ENCODE assay signal across 11 cellular contexts in the genomic region with DNA sequence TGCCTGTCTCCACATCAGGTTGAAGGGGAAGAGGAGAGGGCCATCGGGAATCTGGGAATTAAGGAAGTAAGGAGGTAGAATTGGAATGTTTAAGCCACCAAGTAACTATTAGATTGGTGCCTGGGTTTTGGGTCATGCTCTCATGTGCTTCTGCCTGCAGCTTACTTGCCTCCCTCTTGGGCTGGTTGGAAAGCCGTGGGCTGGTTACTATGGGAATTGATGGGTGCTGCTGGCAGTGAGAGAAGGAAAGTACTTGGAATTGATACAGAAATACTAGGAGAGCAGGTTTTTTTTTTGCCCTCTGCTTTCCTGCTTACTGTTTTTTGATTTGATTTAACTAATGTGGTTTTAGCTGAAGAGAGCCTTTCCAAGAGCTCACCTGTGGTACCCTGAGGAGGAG.
DNase-seq lines count a peak whose midpoint lies in the region; ATAC-seq and TF ChIP-seq lines count a peak whose summit lies in the region.
"Had no signal": no experiment of that assay in that cellular context is flagged by ENCODE, and none has a peak within 500 bp of the region (broad histone marks: within the 10 kb centered on the region; RNA-seq: fewer than 3 reads in every experiment).

No MANE protein-coding gene starts in this region.

- H3K36me3 ChIP-seq in IMR-90 (ENCODE audit: control insufficient read depth, insufficient read depth, low read length) (no peaks in the 10 kb centered on the region), suprapubic skin (no peaks in the 10 kb centered on the region)
- H3K36me3 ChIP-seq: ovary had no signal

- peak overlapping the region; percentile 59; the same call in 1 of the 2 replicates for H4K5ac ChIP-seq in IMR-90 (ENCODE audit: low read depth, low read length)

- H2AFZ ChIP-seq in IMR-90 (replicated peaks; ENCODE audit: low read length, poor library complexity) = no peak overlapping the region

- WGBS in IMR-90 (ENCODE audit: extremely low coverage in 2 of 2, insufficient read length in 1 of 2), 2 experiments = 60% methylated on average over 1 of the region's 2 CpGs; no CpG with 5 or more reads in 1 of the 2 experiments
- WGBS in suprapubic skin = 18% methylated on average over 2 of the region's 2 CpGs

- BruUV-seq in IMR-90 (replicated peaks; lab: Mats Ljungman, UMichigan) = no TSS peak

- no peak overlapping the region for H4K8ac ChIP-seq in IMR-90 (ENCODE audit: low read depth in 2 of 2, low read length in 2 of 2)

- peak overlapping the region; percentile 60; the same call in 1 of the 2 replicates for H4K91ac ChIP-seq in IMR-90 (ENCODE audit: insufficient read depth, low read depth, low read length)

- in situ Hi-C loops in IMR-90 (cut with MboI; ENCODE audit: low sequenced_read_pairs) = no loop called here

- no peak overlapping the region for H3K56ac ChIP-seq in IMR-90 (ENCODE audit: extremely low read depth, insufficient read depth, low read length)

- peak overlapping the region; percentile 71 for H3K23ac ChIP-seq in IMR-90 (ENCODE audit: low read depth, low read length)

- TF ChIP-seq POLR2A in IMR-90 (IDR thresholded peaks at IDR 0.05; ENCODE audit: low read depth, low read length) = no peak
- TF ChIP-seq POLR2A in suprapubic skin (IDR thresholded peaks at IDR 0.05) = no peak

- ATAC-seq in IMR-90 (ENCODE audit: low read depth) (no peak; the same call in 1 of the 2 replicates), Right ventricle myocardium superior (ENCODE audit: poor library complexity) (no peak), HG03521 (IDR thresholded peaks at IDR 0.05; ENCODE audit: unreplicated experiment) (no peak), HG03095 (IDR thresholded peaks at IDR 0.05; ENCODE audit: unreplicated experiment) (no peak), HG02885 (IDR thresholded peaks at IDR 0.05; ENCODE audit: poor library complexity, unreplicated experiment) (no peak)

- no peak overlapping the region for H2AK5ac ChIP-seq in IMR-90 (ENCODE audit: low read depth, low read length)

- peak overlapping the region; percentile 49 for H3K14ac ChIP-seq in IMR-90 (replicated peaks; ENCODE audit: low read depth, low read length)

- H3K4me2 ChIP-seq in IMR-90 (ENCODE audit: low read depth, low read length) = 0 out of 2 replicates have a peak overlapping the region, but pooled peaks have one; percentile 18

- H3K18ac ChIP-seq in IMR-90 (ENCODE audit: low read depth, low read length) = peak overlapping the region; percentile 37; the same call in 1 of the 2 replicates

- peak overlapping the region; percentile 45; the same call in 1 of the 2 replicates for H2BK120ac ChIP-seq in IMR-90 (ENCODE audit: low read depth, low read length)

- peak overlapping the region; percentile 64 for H2BK5ac ChIP-seq in IMR-90 (ENCODE audit: low read depth, low read length, poor library complexity, severe bottlenecking)

- 0 out of 2 replicates have a peak overlapping the region, but pooled peaks have one; percentile 38 for H2BK20ac ChIP-seq in IMR-90 (ENCODE audit: low read depth, low read length)

- H3K4me3 ChIP-seq in IMR-90 (ENCODE audit: insufficient read depth, low read depth, low read length) (no peak overlapping the region), suprapubic skin (no peak overlapping the region)
- H3K4me3 ChIP-seq: ovary had no signal

- no peak for TF ChIP-seq EP300 in suprapubic skin (IDR thresholded peaks at IDR 0.05)

- peak; percentile 44 for DNase-seq in IMR-90
- peak in 44 of 58 donors; percentile 1 to 82 (median 36) for DNase-seq in anterior cingulate cortex (lab: John Stamatoyannopoulos, UW)
- peak in 40 of 42 donors; percentile 18 to 89 (median 64) for DNase-seq in head of caudate nucleus
- no peak for DNase-seq in suprapubic skin (ENCODE audit: low spot score in 2 of 2)
- no peak for DNase-seq in Right ventricle myocardium superior
- DNase-seq: NCI-H2029, ovary, T-helper 2 cell had no signal

- H3K4ac ChIP-seq in IMR-90 (ENCODE audit: low read depth, low read length) = peak overlapping the region; percentile 79

- H3K27ac ChIP-seq in IMR-90 (ENCODE audit: insufficient read depth, low read length) = peak overlapping the region; percentile 58; the same call in 1 of the 2 replicates
- H3K27ac ChIP-seq in suprapubic skin = peak overlapping the region; percentile 38
- H3K27ac ChIP-seq: ovary had no signal

- no peak overlapping the region for H2AK9ac ChIP-seq in IMR-90 (replicated peaks; ENCODE audit: low read depth, low read length, poor library complexity)

- H3K27me3 ChIP-seq in IMR-90 (ENCODE audit: control insufficient read depth, insufficient read depth, low read length) = no peaks in the 10 kb centered on the region
- no peaks in the 10 kb centered on the region for H3K27me3 ChIP-seq in suprapubic skin
- H3K27me3 ChIP-seq: ovary had no signal

- no peak for TF ChIP-seq RAD21 in IMR-90 (IDR thresholded peaks at IDR 0.05; ENCODE audit: low read length)

- H3K9me3 ChIP-seq in IMR-90 (ENCODE audit: control insufficient read depth, insufficient read depth, low read length) (no peaks in the 10 kb centered on the region), suprapubic skin (no peaks in the 10 kb centered on the region)
- H3K9me3 ChIP-seq: ovary had no signal

- intact Hi-C loops in IMR-90 (cut with micrococcal nuclease) (no loop called here), head of caudate nucleus (cut with DNase I) (no loop called here), Right ventricle myocardium superior (cut with DNase I) (no loop called here)

- no peak overlapping the region for H3K9ac ChIP-seq in IMR-90 (ENCODE audit: low read depth, low read length)

- H3K79me1 ChIP-seq in IMR-90 (ENCODE audit: low read depth in 1 of 2, low read length in 2 of 2) = peaks cover 29 to 56% of the 10 kb centered on the region in 2 experiments

- H3K4me1 ChIP-seq in IMR-90 (ENCODE audit: control insufficient read depth, insufficient read depth, low read length) (peaks cover 11% of the 10 kb centered on the region), suprapubic skin (peaks cover 23% of the 10 kb centered on the region)

- H2BK15ac ChIP-seq in IMR-90 (ENCODE audit: low read depth, low read length) = peak overlapping the region; percentile 36; the same call in 1 of the 3 replicates

- TF ChIP-seq CTCF in IMR-90 (conservative IDR thresholded peaks at IDR 0.05; ENCODE audit: low read depth, low read length) = no peak
- no peak for TF ChIP-seq CTCF in suprapubic skin (IDR thresholded peaks at IDR 0.05)

- H3K9me1 ChIP-seq in IMR-90 (ENCODE audit: insufficient read depth, low read length) = peaks cover 11% of the 10 kb centered on the region

- H4K20me1 ChIP-seq in IMR-90 (ENCODE audit: insufficient read depth, low read length) = peaks cover 12% of the 10 kb centered on the region; the same call in 1 of the 2 replicates

- dilution Hi-C loops in IMR-90 (cut with HindIII; ENCODE audit: low sequenced_read_pairs, unreplicated experiment) = no loop called here

- CTCF ChIA-PET in IMR-90 (lab: Yijun Ruan, JAX) = no interaction called here

- POLR2A ChIA-PET in IMR-90 (lab: Charles Lee; ENCODE audit: unreplicated experiment) = no interaction called here

TF ChIP-seq in IMR-90, 13 proteins besides CTCF, POLR2A, EP300 and RAD21:
- no peak for TF ChIP-seq NFE2L2 (IDR thresholded peaks at IDR 0.05; ENCODE audit: low read depth, low read length)
- no peak for TF ChIP-seq ELK1 (IDR thresholded peaks at IDR 0.05; ENCODE audit: borderline replicate concordance, low read depth, low read length)
- TF ChIP-seq FOS (IDR thresholded peaks at IDR 0.05; ENCODE audit: low read depth, low read length) = no peak
- TF ChIP-seq BHLHE40 (IDR thresholded peaks at IDR 0.05; ENCODE audit: low read depth, low read length) = no peak
- no peak for TF ChIP-seq USF2 (IDR thresholded peaks at IDR 0.05; ENCODE audit: low read depth, low read length)
- TF ChIP-seq MAFK (IDR thresholded peaks at IDR 0.05; ENCODE audit: low read depth, low read length) = no peak
- no peak for TF ChIP-seq MXI1 (IDR thresholded peaks at IDR 0.05; ENCODE audit: borderline replicate concordance, low read depth, low read length)
- TF ChIP-seq SMC3 (IDR thresholded peaks at IDR 0.05; ENCODE audit: low read depth, low read length) = no peak
- no peak for TF ChIP-seq MAZ (IDR thresholded peaks at IDR 0.05; ENCODE audit: borderline replicate concordance, low read depth, low read length)
- TF ChIP-seq CHD1 (IDR thresholded peaks at IDR 0.05; ENCODE audit: low read depth, low read length) = no peak
- TF ChIP-seq RFX5 (IDR thresholded peaks at IDR 0.05; ENCODE audit: low read depth, low read length) = no peak
- no peak for TF ChIP-seq RCOR1 (IDR thresholded peaks at IDR 0.05; ENCODE audit: insufficient replicate concordance, low read length)
- no peak for TF ChIP-seq CEBPB (IDR thresholded peaks at IDR 0.05; ENCODE audit: low read depth, low read length)

Comparison
In these comparisons a context has a peak if more than half of its experiments do, and no peak if none do; other contexts are left out.
1. DNase-seq: peak in IMR-90 (single experiment), anterior cingulate cortex (44 of 58) and head of caudate nucleus (40 of 42); none in suprapubic skin (0 of 2) and Right ventricle myocardium superior (single experiment).